In genomic region chr2:74205586-74205985, GRCh38 we compare ENCODE assay signal across 8 cellular contexts. TPM values are rescaled to one million over a fixed set of nuclear protein-coding genes. Genes with fewer than 3 reads are reported as not detected.
DNase-seq lines count a peak whose midpoint lies in the region; ATAC-seq and TF ChIP-seq lines count a peak whose summit lies in the region.

No MANE protein-coding gene starts in this region.

- peak overlapping the region; percentile 74 for H3K27ac Mint-ChIP-seq in WTC11

- no peak for TF ChIP-seq CTCF in C4-2B (conservative IDR thresholded peaks at IDR 0.05)
- TF ChIP-seq CTCF in WTC11 (IDR thresholded peaks at IDR 0.05), result no peak
- TF ChIP-seq CTCF in dorsolateral prefrontal cortex (IDR thresholded peaks at IDR 0.05 in 54 of 56, conservative IDR thresholded peaks at IDR 0.05 in 2 of 56; ENCODE audit: low read depth in 1 of 56, partially characterized antibody in 56 of 56), result no peak
- TF ChIP-seq CTCF in GM10266 (IDR thresholded peaks at IDR 0.05; ENCODE audit: control insufficient read depth, insufficient read depth, low read depth, missing control alignments), result no peak

- H3K4me3 Mint-ChIP-seq in WTC11, result peak overlapping the region; percentile 8; the same call in 1 of the 2 replicates

- peaks cover 62% of the 10 kb centered on the region for H3K36me3 Mint-ChIP-seq in WTC11

- CTCF ChIA-PET in WTC11 (lab: Charles Lee), result interaction anchor here (1.3 kb wide), 1 partner anchor 297 kb away, joined by 3 read pairs; no protein-coding TSS in a partner anchor

- H3K4me1 Mint-ChIP-seq in WTC11, result peaks cover 48% of the 10 kb centered on the region

- DNase-seq in WTC11 (ENCODE audit: low spot score), result no peak
- peak; percentile 62 for DNase-seq in islet precursor cell
- no peak for DNase-seq in dorsolateral prefrontal cortex
- DNase-seq in GM10266 (ENCODE audit: extremely low spot score), result no peak

- ATAC-seq in GM21576 (IDR thresholded peaks at IDR 0.05; ENCODE audit: unreplicated experiment) (peak; percentile 45), WTC11 (no peak), HG02884 (IDR thresholded peaks at IDR 0.05; ENCODE audit: unreplicated experiment) (no peak), GM21360 (IDR thresholded peaks at IDR 0.05; ENCODE audit: unreplicated experiment) (no peak)

- POLR2A ChIA-PET in WTC11 (lab: Charles Lee), result no interaction called here

- H3K27me3 ChIP-seq in dorsolateral prefrontal cortex, result no peaks in the 10 kb centered on the region

- H3K27ac ChIP-seq in C4-2B (peak overlapping the region; percentile 86), dorsolateral prefrontal cortex (peak overlapping the region in 1 of 59 donors; percentile 41)

- no peaks in the 10 kb centered on the region; the same call in 1 of the 2 replicates for H3K27me3 Mint-ChIP-seq in WTC11 (ENCODE audit: low read depth)

- H3K4me3 ChIP-seq in dorsolateral prefrontal cortex, result no peak overlapping the region

- intact Hi-C loops in dorsolateral prefrontal cortex (cut with DNase I), result no loop called here

- no peaks in the 10 kb centered on the region for H3K9me3 Mint-ChIP-seq in WTC11

TF ChIP-seq in WTC11, 78 proteins besides CTCF, POLR2A, EP300 and RAD21:
- TF ChIP-seq AR (CRISPR knock-in tag; IDR thresholded peaks at IDR 0.05), result 0 out of 2 replicates have a peak, but pooled peaks have one; percentile 11
- no peak for TF ChIP-seq PREB (CRISPR knock-in tag; IDR thresholded peaks at IDR 0.05; ENCODE audit: borderline replicate concordance)
TF ChIP-seq in WTC11: peak in this region for 1.

RNA-seq across cellular contexts. Expression of gene MTHFD2, which starts 7.2 kb away (rescaled TPM):
- 192 to 251 TPM (median 193 TPM) in 3 replicates for total RNA-seq in WTC11 (2021)
- total RNA-seq in dorsolateral prefrontal cortex, result 10 to 100 TPM in 59 of 120 experiments, 1 to 10 TPM in 61; 3.9 to 33.5 (median 9.8) TPM

RNA-seq across cellular contexts. Expression of gene MOB1A, which starts 26.9 kb away (rescaled TPM):
- total RNA-seq in WTC11 (2021) (84.9 to 92.6 TPM (median 88.2 TPM) in 3 replicates), dorsolateral prefrontal cortex (10 to 100 TPM; 19.4 to 66.5 (median 35.5) TPM)

RNA-seq across cellular contexts. Expression of gene BOLA3, which starts 57.9 kb away (rescaled TPM):
- total RNA-seq in WTC11 (2021), result 58.2 to 66.1 TPM (median 65.8 TPM) in 3 replicates
- 10 to 100 TPM; 15.9 to 49.1 (median 32.0) TPM for total RNA-seq in dorsolateral prefrontal cortex
